Comparison of ENCODE assay signal across 2 cellular contexts in the genomic region with DNA sequence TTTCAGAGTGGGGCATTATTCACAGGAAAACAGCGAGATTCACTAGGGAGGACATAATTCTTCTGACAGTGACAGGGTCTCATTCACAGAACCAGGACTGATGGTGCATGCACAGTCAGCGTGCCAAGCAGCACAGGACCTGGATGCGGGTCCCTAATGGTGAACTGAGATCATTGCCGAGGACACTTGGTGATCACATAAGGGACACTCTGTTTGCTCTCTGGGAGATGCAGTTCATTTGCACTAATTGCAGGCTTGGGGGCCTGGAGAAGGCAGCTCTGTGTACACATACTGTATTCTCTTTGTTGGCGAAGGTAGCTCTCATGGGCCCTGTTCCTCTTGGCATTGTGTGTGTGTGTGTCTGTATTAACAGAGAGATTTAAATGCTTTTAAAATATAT.
TF ChIP-seq lines count a peak whose summit lies in the region.

No MANE protein-coding gene starts in this region.

TF ChIP-seq in GM23338, 12 proteins besides CTCF, POLR2A, EP300 and RAD21 (continues in another document):
- TF ChIP-seq CREB1 (CRISPR knock-in tag; IDR thresholded peaks at IDR 0.05; ENCODE audit: low read depth): no peak
- TF ChIP-seq JUNB (IDR thresholded peaks at IDR 0.05; ENCODE audit: unreplicated experiment): no peak
- no peak for TF ChIP-seq NANOG (IDR thresholded peaks at IDR 0.05; ENCODE audit: borderline replicate concordance)
- TF ChIP-seq ZNF114 (CRISPR knock-in tag; IDR thresholded peaks at IDR 0.05): no peak
- TF ChIP-seq, protein P1, sequence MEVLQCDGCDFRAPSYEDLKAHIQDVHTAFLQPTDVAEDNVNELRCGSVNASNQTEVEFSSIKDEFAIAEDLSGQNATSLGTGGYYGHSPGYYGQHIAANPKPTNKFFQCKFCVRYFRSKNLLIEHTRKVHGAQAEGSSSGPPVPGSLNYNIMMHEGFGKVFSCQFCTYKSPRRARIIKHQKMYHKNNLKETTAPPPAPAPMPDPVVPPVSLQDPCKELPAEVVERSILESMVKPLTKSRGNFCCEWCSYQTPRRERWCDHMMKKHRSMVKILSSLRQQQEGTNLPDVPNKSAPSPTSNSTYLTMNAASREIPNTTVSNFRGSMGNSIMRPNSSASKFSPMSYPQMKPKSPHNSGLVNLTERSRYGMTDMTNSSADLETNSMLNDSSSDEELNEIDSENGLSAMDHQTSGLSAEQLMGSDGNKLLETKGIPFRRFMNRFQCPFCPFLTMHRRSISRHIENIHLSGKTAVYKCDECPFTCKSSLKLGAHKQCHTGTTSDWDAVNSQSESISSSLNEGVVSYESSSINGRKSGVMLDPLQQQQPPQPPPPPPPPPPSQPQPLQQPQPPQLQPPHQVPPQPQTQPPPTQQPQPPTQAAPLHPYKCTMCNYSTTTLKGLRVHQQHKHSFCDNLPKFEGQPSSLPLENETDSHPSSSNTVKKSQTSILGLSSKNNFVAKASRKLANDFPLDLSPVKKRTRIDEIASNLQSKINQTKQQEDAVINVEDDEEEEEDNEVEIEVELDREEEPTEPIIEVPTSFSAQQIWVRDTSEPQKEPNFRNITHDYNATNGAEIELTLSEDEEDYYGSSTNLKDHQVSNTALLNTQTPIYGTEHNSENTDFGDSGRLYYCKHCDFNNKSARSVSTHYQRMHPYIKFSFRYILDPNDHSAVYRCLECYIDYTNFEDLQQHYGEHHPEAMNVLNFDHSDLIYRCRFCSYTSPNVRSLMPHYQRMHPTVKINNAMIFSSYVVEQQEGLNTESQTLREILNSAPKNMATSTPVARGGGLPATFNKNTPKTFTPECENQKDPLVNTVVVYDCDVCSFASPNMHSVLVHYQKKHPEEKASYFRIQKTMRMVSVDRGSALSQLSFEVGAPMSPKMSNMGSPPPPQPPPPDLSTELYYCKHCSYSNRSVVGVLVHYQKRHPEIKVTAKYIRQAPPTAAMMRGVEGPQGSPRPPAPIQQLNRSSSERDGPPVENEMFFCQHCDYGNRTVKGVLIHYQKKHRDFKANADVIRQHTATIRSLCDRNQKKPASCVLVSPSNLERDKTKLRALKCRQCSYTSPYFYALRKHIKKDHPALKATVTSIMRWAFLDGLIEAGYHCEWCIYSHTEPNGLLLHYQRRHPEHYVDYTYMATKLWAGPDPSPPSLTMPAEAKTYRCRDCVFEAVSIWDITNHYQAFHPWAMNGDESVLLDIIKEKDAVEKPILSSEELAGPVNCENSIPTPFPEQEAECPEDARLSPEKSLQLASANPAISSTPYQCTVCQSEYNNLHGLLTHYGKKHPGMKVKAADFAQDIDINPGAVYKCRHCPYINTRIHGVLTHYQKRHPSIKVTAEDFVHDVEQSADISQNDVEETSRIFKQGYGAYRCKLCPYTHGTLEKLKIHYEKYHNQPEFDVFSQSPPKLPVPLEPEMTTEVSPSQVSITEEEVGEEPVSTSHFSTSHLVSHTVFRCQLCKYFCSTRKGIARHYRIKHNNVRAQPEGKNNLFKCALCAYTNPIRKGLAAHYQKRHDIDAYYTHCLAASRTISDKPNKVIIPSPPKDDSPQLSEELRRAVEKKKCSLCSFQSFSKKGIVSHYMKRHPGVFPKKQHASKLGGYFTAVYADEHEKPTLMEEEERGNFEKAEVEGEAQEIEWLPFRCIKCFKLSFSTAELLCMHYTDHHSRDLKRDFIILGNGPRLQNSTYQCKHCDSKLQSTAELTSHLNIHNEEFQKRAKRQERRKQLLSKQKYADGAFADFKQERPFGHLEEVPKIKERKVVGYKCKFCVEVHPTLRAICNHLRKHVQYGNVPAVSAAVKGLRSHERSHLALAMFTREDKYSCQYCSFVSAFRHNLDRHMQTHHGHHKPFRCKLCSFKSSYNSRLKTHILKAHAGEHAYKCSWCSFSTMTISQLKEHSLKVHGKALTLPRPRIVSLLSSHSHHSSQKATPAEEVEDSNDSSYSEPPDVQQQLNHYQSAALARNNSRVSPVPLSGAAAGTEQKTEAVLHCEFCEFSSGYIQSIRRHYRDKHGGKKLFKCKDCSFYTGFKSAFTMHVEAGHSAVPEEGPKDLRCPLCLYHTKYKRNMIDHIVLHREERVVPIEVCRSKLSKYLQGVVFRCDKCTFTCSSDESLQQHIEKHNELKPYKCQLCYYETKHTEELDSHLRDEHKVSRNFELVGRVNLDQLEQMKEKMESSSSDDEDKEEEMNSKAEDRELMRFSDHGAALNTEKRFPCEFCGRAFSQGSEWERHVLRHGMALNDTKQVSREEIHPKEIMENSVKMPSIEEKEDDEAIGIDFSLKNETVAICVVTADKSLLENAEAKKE (CRISPR knock-in tag; IDR thresholded peaks at IDR 0.05): no peak
- TF ChIP-seq, protein P2, sequence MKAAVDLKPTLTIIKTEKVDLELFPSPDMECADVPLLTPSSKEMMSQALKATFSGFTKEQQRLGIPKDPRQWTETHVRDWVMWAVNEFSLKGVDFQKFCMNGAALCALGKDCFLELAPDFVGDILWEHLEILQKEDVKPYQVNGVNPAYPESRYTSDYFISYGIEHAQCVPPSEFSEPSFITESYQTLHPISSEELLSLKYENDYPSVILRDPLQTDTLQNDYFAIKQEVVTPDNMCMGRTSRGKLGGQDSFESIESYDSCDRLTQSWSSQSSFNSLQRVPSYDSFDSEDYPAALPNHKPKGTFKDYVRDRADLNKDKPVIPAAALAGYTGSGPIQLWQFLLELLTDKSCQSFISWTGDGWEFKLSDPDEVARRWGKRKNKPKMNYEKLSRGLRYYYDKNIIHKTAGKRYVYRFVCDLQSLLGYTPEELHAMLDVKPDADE (IDR thresholded peaks at IDR 0.05): no peak
- TF ChIP-seq POLR2AphosphoS5 (IDR thresholded peaks at IDR 0.05; ENCODE audit: low read depth): no peak
- TF ChIP-seq REST (IDR thresholded peaks at IDR 0.05; ENCODE audit: unreplicated experiment): no peak
- no peak for TF ChIP-seq ZNF331 (CRISPR knock-in tag; IDR thresholded peaks at IDR 0.05; ENCODE audit: low read depth)
- TF ChIP-seq EZH2phosphoT487 (IDR thresholded peaks at IDR 0.05; ENCODE audit: unreplicated experiment): no peak

TF ChIP-seq in GM12891, 5 proteins besides CTCF, POLR2A, EP300 and RAD21:
- TF ChIP-seq TAF1 (IDR thresholded peaks at IDR 0.05; ENCODE audit: low read depth, low read length) (no peak), PAX5 (IDR thresholded peaks at IDR 0.05; ENCODE audit: insufficient read depth, low read length, severe bottlenecking) (no peak), SPI1 (IDR thresholded peaks at IDR 0.05; ENCODE audit: low read depth, low read length) (no peak), POU2F2 (IDR thresholded peaks at IDR 0.05; ENCODE audit: low read depth, low read length) (no peak)
